14 cellular contexts compared by ENCODE assay signal in the genomic region with DNA sequence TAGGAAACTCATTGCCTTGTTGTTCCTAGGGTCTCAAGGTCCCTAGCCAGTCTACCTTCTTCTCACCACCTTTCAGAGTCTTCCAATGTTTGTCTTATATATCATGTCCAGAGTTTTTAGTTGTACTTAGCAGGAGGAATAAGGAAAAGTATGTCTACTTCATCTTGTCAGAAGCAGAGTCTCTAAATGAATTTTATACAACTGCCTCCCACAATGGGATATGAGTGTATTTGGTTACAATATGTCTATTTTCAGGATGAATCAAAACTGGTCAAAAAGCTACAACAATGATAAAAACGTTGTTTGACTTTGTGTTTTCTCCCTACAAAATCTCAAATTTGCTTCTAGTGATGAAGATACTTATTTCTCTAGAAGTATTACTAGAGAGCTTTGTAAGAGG. TPM values are rescaled to one million over a fixed set of nuclear protein-coding genes. Genes with fewer than 3 reads are reported as not detected.
"Had no signal": no experiment of that assay in that cellular context is flagged by ENCODE, and none has a peak within 500 bp of the region (broad histone marks: within the 10 kb centered on the region; RNA-seq: fewer than 3 reads in every experiment).

No MANE protein-coding gene starts in this region.

- DNase-seq: activated CD4-positive, alpha-beta T cell treated with anti-CD3 and anti-CD28 coated beads, Interleukin-2, amount 50 U/mL, for 48 hours; activated CD8-positive, alpha-beta memory T cell treated with anti-CD3 and anti-CD28 coated beads, Interleukin-2, amount 50 U/mL, for 4 hours; adrenal gland; colonic mucosa; islet precursor cell; naive thymus-derived CD4-positive, alpha-beta T cell; stimulated activated CD4-positive, alpha-beta T cell treated with anti-CD3 and anti-CD28 coated beads, Interleukin-12 subunit alpha, Interleukin-12 subunit beta, amount 100 ng/mL, for 4 hours; stimulated activated naive CD4-positive, alpha-beta T cell; transverse colon had no signal

- H3K36me3 ChIP-seq: adrenal gland, colonic mucosa, esophagus muscularis mucosa, transverse colon, vagina had no signal

- H3K4me3 Mint-ChIP-seq: activated naive CD4-positive, alpha-beta T cell treated with anti-CD3 and anti-CD28 coated beads, Interleukin-2, amount 50 U/mL, for 24 hours; naive thymus-derived CD4-positive, alpha-beta T cell had no signal

- H3K27me3 Mint-ChIP-seq: activated naive CD4-positive, alpha-beta T cell treated with anti-CD3 and anti-CD28 coated beads, Interleukin-2, amount 50 U/mL, for 24 hours; naive thymus-derived CD4-positive, alpha-beta T cell had no signal

- H3K27me3 ChIP-seq: adrenal gland, colonic mucosa, esophagus muscularis mucosa, hepatocyte, transverse colon, vagina had no signal

- H3K4me3 ChIP-seq: adrenal gland, colonic mucosa, esophagus muscularis mucosa, hepatocyte, transverse colon, vagina had no signal

- H3K27ac Mint-ChIP-seq: activated naive CD4-positive, alpha-beta T cell treated with anti-CD3 and anti-CD28 coated beads, Interleukin-2, amount 50 U/mL, for 24 hours; naive thymus-derived CD4-positive, alpha-beta T cell had no signal

- H3K4me1 ChIP-seq: adrenal gland, colonic mucosa, vagina had no signal

- H3K27ac ChIP-seq: adrenal gland, colonic mucosa, esophagus muscularis mucosa, hepatocyte, transverse colon, vagina had no signal

- H3K4me2 ChIP-seq: hepatocyte had no signal

- H3K9me3 ChIP-seq: adrenal gland, colonic mucosa, transverse colon had no signal

- H2AFZ ChIP-seq: hepatocyte had no signal

- ATAC-seq: naive thymus-derived CD4-positive, alpha-beta T cell had no signal

RNA-seq across cellular contexts. Expression of a gene that starts 19.2 kb away (rescaled TPM):
- total RNA-seq: adrenal gland, colonic mucosa, lung microvascular endothelial cell, vagina had no signal
- polyA plus RNA-seq: naive thymus-derived CD4-positive, alpha-beta T cell had no signal
